In genomic region chr2:186984966-186985365, GRCh38 we compare ENCODE assay signal across 19 cellular contexts.
"Had no signal": no experiment of that assay in that cellular context is flagged by ENCODE, and none has a peak within 500 bp of the region (broad histone marks: within the 10 kb centered on the region; RNA-seq: fewer than 3 reads in every experiment).

No MANE protein-coding gene starts in this region.

- H3K27ac Mint-ChIP-seq: effector memory CD8-positive, alpha-beta T cell; memory B cell; nephron; progenitor cell of endocrine pancreas had no signal

- ATAC-seq: effector memory CD8-positive, alpha-beta T cell; foreskin keratinocyte; left cardiac atrium; lower lobe of right lung; pancreas; right cardiac atrium had no signal

- H3K27ac ChIP-seq: epithelial cell of prostate, foreskin keratinocyte, left ventricle myocardium inferior, lower lobe of right lung, pancreas had no signal

- H3K4me1 ChIP-seq: foreskin keratinocyte, left ventricle myocardium inferior, lower lobe of right lung, pancreas had no signal

- DNase-seq: effector memory CD8-positive, alpha-beta T cell; foreskin keratinocyte; kidney; left cardiac atrium; left ventricle myocardium inferior; lower lobe of right lung; midbrain; naive B cell; occipital lobe; pancreas; right cardiac atrium; small intestine; stimulated activated CD4-positive, alpha-beta T cell treated with anti-CD3 and anti-CD28 coated beads, Interleukin-12 subunit alpha, Interleukin-12 subunit beta, amount 100 ng/mL, for 4 hours; stimulated activated naive CD4-positive, alpha-beta T cell treated with Interleukin-2 at 50 U/mL for 16 hours; trophoblast cell had no signal

- H3K36me3 Mint-ChIP-seq: memory B cell, naive B cell had no signal

- H3K4me3 Mint-ChIP-seq: effector memory CD8-positive, alpha-beta T cell; memory B cell; naive B cell; nephron had no signal

- H3K36me3 ChIP-seq: left ventricle myocardium inferior, lower lobe of right lung, pancreas had no signal

- H3K27me3 Mint-ChIP-seq: effector memory CD8-positive, alpha-beta T cell; memory B cell; naive B cell; progenitor cell of endocrine pancreas had no signal

- H3K4me1 Mint-ChIP-seq: memory B cell, naive B cell, nephron had no signal

- H3K9me3 ChIP-seq: pancreas had no signal

- H3K4me3 ChIP-seq: left ventricle myocardium inferior, lower lobe of right lung, pancreas had no signal

- H3K27me3 ChIP-seq: foreskin keratinocyte, pancreas had no signal
